Comparison of ENCODE assay signal across 17 cellular contexts in genomic region chr19:49779731-49780578, GRCh38. TPM values are rescaled to one million over a fixed set of nuclear protein-coding genes. Genes with fewer than 3 reads are reported as not detected.
DNase-seq lines count a peak whose midpoint lies in the region; ATAC-seq and TF ChIP-seq lines count a peak whose summit lies in the region.
"Had no signal": no experiment of that assay in that cellular context is flagged by ENCODE, and none has a peak within 500 bp of the region (broad histone marks: within the 10 kb centered on the region; RNA-seq: fewer than 3 reads in every experiment).

No MANE protein-coding gene starts in this region.

- H3K27me3 Mint-ChIP-seq in stimulated activated naive CD8-positive, alpha-beta T cell treated with anti-CD3 and anti-CD28 coated beads, Interleukin-15, amount 100 ng/mL, for 72 hours = no peaks in the 10 kb centered on the region
- H3K27me3 Mint-ChIP-seq in glutamatergic neuron (ENCODE audit: unreplicated experiment) = peaks cover 9% of the 10 kb centered on the region

- H3K9me3 ChIP-seq in OCI-LY1 (ENCODE audit: low read length) = no peaks in the 10 kb centered on the region
- no peaks in the 10 kb centered on the region for H3K9me3 ChIP-seq in upper lobe of right lung

- H3K9me3 Mint-ChIP-seq in stimulated activated naive CD8-positive, alpha-beta T cell treated with anti-CD3 and anti-CD28 coated beads, Interleukin-15, amount 100 ng/mL, for 72 hours = no peaks in the 10 kb centered on the region
- H3K9me3 Mint-ChIP-seq in glutamatergic neuron (ENCODE audit: unreplicated experiment) = peaks cover 9% of the 10 kb centered on the region

- no peaks in the 10 kb centered on the region for H4K20me1 ChIP-seq in OCI-LY1 (ENCODE audit: insufficient read depth, low read length)

- no peak for ATAC-seq in stimulated activated naive CD8-positive, alpha-beta T cell treated with anti-CD3 and anti-CD28 coated beads, Interleukin-15, amount 100 ng/mL, for 72 hours
- ATAC-seq in stimulated activated naive CD8-positive, alpha-beta T cell treated with anti-CD3 and anti-CD28 coated beads, Interleukin-15, Interleukin-2, amounts not matched to agents 100 U/mL and 50 U/mL, for 24 hours = no peak
- ATAC-seq in upper lobe of right lung (peak; percentile 52), GM18907 (IDR thresholded peaks at IDR 0.05; ENCODE audit: unreplicated experiment) (no peak)

- no peak overlapping the region for H3K4me3 ChIP-seq in OCI-LY1 (ENCODE audit: low read depth, low read length, poor library complexity, severe bottlenecking)
- H3K4me3 ChIP-seq in upper lobe of right lung = no peak overlapping the region

- H3K27me3 ChIP-seq in OCI-LY1 (ENCODE audit: insufficient read depth, low read length) (no peaks in the 10 kb centered on the region), upper lobe of right lung (no peaks in the 10 kb centered on the region)
- H3K27me3 ChIP-seq: brain microvascular endothelial cell had no signal

- H3K27ac ChIP-seq in OCI-LY1 (ENCODE audit: low read depth, low read length, poor library complexity, severe bottlenecking) = peak overlapping the region; percentile 25
- H3K27ac ChIP-seq in upper lobe of right lung = no peak overlapping the region
- H3K27ac ChIP-seq: brain microvascular endothelial cell had no signal

- intact Hi-C loops in upper lobe of right lung (cut with DNase I) = no loop called here

- H3K4me3 Mint-ChIP-seq in stimulated activated naive CD8-positive, alpha-beta T cell treated with anti-CD3 and anti-CD28 coated beads, Interleukin-15, amount 100 ng/mL, for 72 hours = no peak overlapping the region
- peak overlapping the region; percentile 6 for H3K4me3 Mint-ChIP-seq in glutamatergic neuron (ENCODE audit: unreplicated experiment)

- no peaks in the 10 kb centered on the region for H3F3A ChIP-seq in OCI-LY1 (ENCODE audit: insufficient read depth, low read length)

- H3K9me2 ChIP-seq in OCI-LY1 (ENCODE audit: low read depth, low read length) = no peaks in the 10 kb centered on the region

- no peak overlapping the region for H2AFZ ChIP-seq in OCI-LY1 (ENCODE audit: low read length)

- no peak for DNase-seq in stimulated activated naive CD8-positive, alpha-beta T cell treated with anti-CD3 and anti-CD28 coated beads, Interleukin-15, amount 100 ng/mL, for 72 hours
- DNase-seq in stimulated activated naive CD8-positive, alpha-beta T cell treated with anti-CD3 and anti-CD28 coated beads, Interleukin-15, Interleukin-2, amounts not matched to agents 100 U/mL and 50 U/mL, for 24 hours = no peak
- DNase-seq in glutamatergic neuron (no peak), upper lobe of right lung (no peak), medulla oblongata (ENCODE audit: extremely low spot score) (no peak), NCI-H1436 (lab: John Stamatoyannopoulos, UW) (no peak)
- DNase-seq: activated CD4-positive, alpha-beta T cell treated with anti-CD3 and anti-CD28 coated beads, Interleukin-2, amount 50 U/mL, for 48 hours; brain microvascular endothelial cell; DMS79 treated with DMSO at 0.1 percent for 48 hours; effector CD4-positive, alpha-beta T cell; NCI-H1417 treated with DMSO at 0.1 percent for 48 hours; NCI-H510A treated with DMSO at 0.1 percent for 48 hours; stimulated activated CD4-positive, alpha-beta T cell treated with anti-CD3 and anti-CD28 coated beads, Interleukin-2, amount 100 ng/mL, for 24 hours; T-helper 9 cell had no signal

- H3K4me1 Mint-ChIP-seq in stimulated activated naive CD8-positive, alpha-beta T cell treated with anti-CD3 and anti-CD28 coated beads, Interleukin-15, amount 100 ng/mL, for 72 hours = peaks cover 27% of the 10 kb centered on the region
- peaks cover 3% of the 10 kb centered on the region for H3K4me1 Mint-ChIP-seq in glutamatergic neuron (ENCODE audit: low read depth, unreplicated experiment)

- H3K4me2 ChIP-seq in OCI-LY1 (ENCODE audit: low read length) = no peak overlapping the region

- peak overlapping the region; percentile 83 to 91 for H3K27ac Mint-ChIP-seq in stimulated activated naive CD8-positive, alpha-beta T cell treated with anti-CD3 and anti-CD28 coated beads, Interleukin-15, amount 100 ng/mL, for 72 hours
- H3K27ac Mint-ChIP-seq in glutamatergic neuron (ENCODE audit: unreplicated experiment) = peak overlapping the region; percentile 62

- H3K79me2 ChIP-seq in OCI-LY1 (ENCODE audit: insufficient read depth, low read length) = no peaks in the 10 kb centered on the region

- H3K4me1 ChIP-seq in OCI-LY1 (ENCODE audit: insufficient read depth, low read length, severe bottlenecking) (peaks cover 9% of the 10 kb centered on the region), upper lobe of right lung (no peaks in the 10 kb centered on the region)

- H3K36me3 ChIP-seq in OCI-LY1 (ENCODE audit: insufficient read depth, low read length) (peaks cover 41% of the 10 kb centered on the region), upper lobe of right lung (peaks cover 27% of the 10 kb centered on the region)

- H3K9ac ChIP-seq in OCI-LY1 (ENCODE audit: low read length) = no peak overlapping the region

- TF ChIP-seq CTCF in OCI-LY1 (IDR thresholded peaks at IDR 0.05; ENCODE audit: low read length) (no peak), glutamatergic neuron (IDR thresholded peaks at IDR 0.05; ENCODE audit: partially characterized antibody, unreplicated experiment) (no peak), upper lobe of right lung (IDR thresholded peaks at IDR 0.05) (no peak)

- H3K36me3 Mint-ChIP-seq in glutamatergic neuron (ENCODE audit: unreplicated experiment) = peaks cover 8% of the 10 kb centered on the region

RNA-seq across cellular contexts. Expression of gene AP2A1, which starts 13.2 kb away (rescaled TPM):
- total RNA-seq in glutamatergic neuron (ENCODE audit: unreplicated experiment) (175 TPM), upper lobe of right lung (61.2 TPM)

RNA-seq across cellular contexts. Expression of gene TSKS, which starts 16.8 kb away (rescaled TPM):
- not detected for total RNA-seq in glutamatergic neuron (ENCODE audit: unreplicated experiment)
- 0.43 TPM for total RNA-seq in upper lobe of right lung
- total RNA-seq: renal cortical epithelial cell had no signal

RNA-seq across cellular contexts. Expression of gene FUZ, which starts 33.1 kb away (rescaled TPM):
- total RNA-seq in glutamatergic neuron (ENCODE audit: unreplicated experiment) = 13.6 TPM
- 20.1 TPM for total RNA-seq in upper lobe of right lung

RNA-seq across cellular contexts. Expression of gene MED25, which starts 38.1 kb away (rescaled TPM):
- 51.0 TPM for total RNA-seq in glutamatergic neuron (ENCODE audit: unreplicated experiment)
- total RNA-seq in upper lobe of right lung = 45.9 TPM
